In the genomic region with DNA sequence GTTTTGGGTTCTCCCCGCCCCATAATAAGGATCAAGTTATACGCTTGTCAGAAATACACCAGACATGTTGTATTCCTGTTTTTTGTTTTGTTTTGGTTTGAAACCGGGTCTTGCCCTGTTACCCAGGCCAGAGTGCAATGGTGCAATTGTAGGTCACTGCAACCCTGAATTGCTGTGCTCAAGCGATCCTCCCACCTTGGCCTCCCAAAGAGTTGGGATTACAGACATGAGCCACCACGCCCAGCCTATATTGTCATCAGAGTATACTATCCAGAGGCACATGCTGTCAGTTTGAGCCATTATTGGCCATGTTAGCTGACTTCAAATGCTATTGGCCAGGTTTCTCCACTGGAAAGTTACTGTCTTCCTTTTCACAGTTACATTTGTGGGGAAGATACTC, we compare ENCODE assay signal across 20 cellular contexts. TPM values are rescaled to one million over a fixed set of nuclear protein-coding genes. Genes with fewer than 3 reads are reported as not detected.
DNase-seq lines count a peak whose midpoint lies in the region; ATAC-seq and TF ChIP-seq lines count a peak whose summit lies in the region.
"Had no signal": no experiment of that assay in that cellular context is flagged by ENCODE, and none has a peak within 500 bp of the region (broad histone marks: within the 10 kb centered on the region; RNA-seq: fewer than 3 reads in every experiment).

No MANE protein-coding gene starts in this region.

- DNase-seq in right cardiac atrium: no peak
- no peak for DNase-seq in Right ventricle myocardium superior
- no peak for DNase-seq in mucosa of descending colon
- DNase-seq in vagina (ENCODE audit: extremely low spot score in 2 of 2): no peak
- no peak for DNase-seq in NCI-H2227 (lab: John Stamatoyannopoulos, UW; ENCODE audit: unreplicated experiment)
- DNase-seq: ACHN; activated naive CD4-positive, alpha-beta T cell treated with anti-CD3 and anti-CD28 coated beads, Interleukin-2, amount 50 U/mL, for 16 hours; brain microvascular endothelial cell; dermis blood vessel endothelial cell; EL; heart left ventricle; mesenchymal stem cell; NCI-H187; occipital lobe; SHP77 treated with DMSO at 0.1 percent for 48 hours; stimulated activated naive CD4-positive, alpha-beta T cell; T-helper 2 cell had no signal

- H3K27me3 ChIP-seq in right cardiac atrium (ENCODE audit: control insufficient read depth, insufficient read depth) (no peaks in the 10 kb centered on the region), vagina (no peaks in the 10 kb centered on the region)
- H3K27me3 ChIP-seq: brain microvascular endothelial cell, heart left ventricle had no signal

- ATAC-seq in right cardiac atrium (no peak), Right ventricle myocardium superior (ENCODE audit: poor library complexity) (no peak), mucosa of descending colon (peak; percentile 34), HG02884 (IDR thresholded peaks at IDR 0.05; ENCODE audit: unreplicated experiment) (no peak)
- ATAC-seq: esophagus mucosa had no signal

- no peaks in the 10 kb centered on the region for H3K9me3 ChIP-seq in right cardiac atrium (ENCODE audit: control insufficient read depth, low read length)
- no peaks in the 10 kb centered on the region for H3K9me3 ChIP-seq in mucosa of descending colon
- H3K9me3 ChIP-seq in vagina: no peaks in the 10 kb centered on the region
- H3K9me3 ChIP-seq: heart left ventricle had no signal

- no peak overlapping the region for H3K4me3 ChIP-seq in right cardiac atrium (ENCODE audit: low read length)
- H3K4me3 ChIP-seq in mucosa of descending colon: no peak overlapping the region
- H3K4me3 ChIP-seq in vagina: peak overlapping the region in 1 of 2 donors; percentile 5
- H3K4me3 ChIP-seq: heart left ventricle, smooth muscle cell had no signal

- H3K27ac ChIP-seq in right cardiac atrium (ENCODE audit: low read length): peak overlapping the region; percentile 34
- peak overlapping the region; percentile 45 for H3K27ac ChIP-seq in vagina
- H3K27ac ChIP-seq: brain microvascular endothelial cell had no signal

- WGBS in right cardiac atrium: 87% methylated on average over 5 of the region's 5 CpGs

- TF ChIP-seq CTCF in mucosa of descending colon (IDR thresholded peaks at IDR 0.05) (no peak), vagina (IDR thresholded peaks at IDR 0.05) (no peak)

- H3K4me1 ChIP-seq in right cardiac atrium (ENCODE audit: control insufficient read depth, insufficient read depth, low read length) (peaks cover 7% of the 10 kb centered on the region), mucosa of descending colon (ENCODE audit: low read depth) (peaks cover 28% of the 10 kb centered on the region), vagina (peaks cover 94% of the 10 kb centered on the region)

- TF ChIP-seq POLR2A in vagina (IDR thresholded peaks at IDR 0.05): no peak

- intact Hi-C loops in right cardiac atrium (cut with DNase I) (no loop called here), Right ventricle myocardium superior (cut with DNase I) (no loop called here), mucosa of descending colon (cut with DNase I, micrococcal nuclease) (no loop called here), vagina (cut with DNase I) (no loop called here)

- H3K36me3 ChIP-seq in mucosa of descending colon (ENCODE audit: low read depth) (peaks cover under 1% of the 10 kb centered on the region), vagina (peaks cover 0 to 24% of the 10 kb centered on the region in 2 donors)

RNA-seq across cellular contexts. Expression of a gene that starts 9.8 kb away (rescaled TPM):
- total RNA-seq in right cardiac atrium (10 to 100 TPM; 50.5 to 65.0 (median 61.8) TPM), Right ventricle myocardium superior (61.9 TPM), mucosa of descending colon (100 to 1,000 TPM in 1 of 3 donors, 10 to 100 TPM in 2; 78.8 to 115 (median 83.3) TPM), vagina (145 TPM)
- 48.4 TPM for polyA plus RNA-seq in right cardiac atrium

RNA-seq across cellular contexts. Expression of a gene that starts 10.1 kb away (rescaled TPM):
- total RNA-seq in right cardiac atrium: 10 to 100 TPM; 53.3 to 68.8 (median 63.1) TPM
- 43.6 TPM for polyA plus RNA-seq in right cardiac atrium
- total RNA-seq in Right ventricle myocardium superior: 48.7 TPM
- total RNA-seq in mucosa of descending colon: 100 to 1,000 TPM in 2 of 3 donors, 10 to 100 TPM in 1; 66.7 to 122 (median 102) TPM
- 85.4 TPM for total RNA-seq in vagina

RNA-seq across cellular contexts. Expression of a gene that starts 47.7 kb away (rescaled TPM):
- total RNA-seq in right cardiac atrium (100 to 1,000 TPM; 132 to 175 (median 149) TPM), Right ventricle myocardium superior (165 TPM), mucosa of descending colon (10 to 100 TPM; 70.1 to 73.7 (median 70.9) TPM), vagina (83.2 TPM)
- 296 TPM for polyA plus RNA-seq in right cardiac atrium

RNA-seq across cellular contexts. Expression of a gene that starts 48.2 kb away (rescaled TPM):
- total RNA-seq in right cardiac atrium: 1 to 10 TPM; 4.3 to 7.1 (median 6.8) TPM
- polyA plus RNA-seq in right cardiac atrium: 9.8 TPM
- 3.5 TPM for total RNA-seq in Right ventricle myocardium superior
- total RNA-seq in mucosa of descending colon: 1 to 10 TPM; 2.3 to 8.2 (median 3.3) TPM
- total RNA-seq in vagina: 10.3 TPM

RNA-seq across cellular contexts. Expression of a gene that starts 57.4 kb away (rescaled TPM):
- 100 to 1,000 TPM; 451 to 525 (median 478) TPM for total RNA-seq in right cardiac atrium
- polyA plus RNA-seq in right cardiac atrium: 727 TPM
- 367 TPM for total RNA-seq in Right ventricle myocardium superior
- total RNA-seq in mucosa of descending colon: 100 to 1,000 TPM; 541 to 812 (median 769) TPM
- total RNA-seq in vagina: 703 TPM
